Comparison of ENCODE assay signal across 8 cellular contexts in the genomic region with DNA sequence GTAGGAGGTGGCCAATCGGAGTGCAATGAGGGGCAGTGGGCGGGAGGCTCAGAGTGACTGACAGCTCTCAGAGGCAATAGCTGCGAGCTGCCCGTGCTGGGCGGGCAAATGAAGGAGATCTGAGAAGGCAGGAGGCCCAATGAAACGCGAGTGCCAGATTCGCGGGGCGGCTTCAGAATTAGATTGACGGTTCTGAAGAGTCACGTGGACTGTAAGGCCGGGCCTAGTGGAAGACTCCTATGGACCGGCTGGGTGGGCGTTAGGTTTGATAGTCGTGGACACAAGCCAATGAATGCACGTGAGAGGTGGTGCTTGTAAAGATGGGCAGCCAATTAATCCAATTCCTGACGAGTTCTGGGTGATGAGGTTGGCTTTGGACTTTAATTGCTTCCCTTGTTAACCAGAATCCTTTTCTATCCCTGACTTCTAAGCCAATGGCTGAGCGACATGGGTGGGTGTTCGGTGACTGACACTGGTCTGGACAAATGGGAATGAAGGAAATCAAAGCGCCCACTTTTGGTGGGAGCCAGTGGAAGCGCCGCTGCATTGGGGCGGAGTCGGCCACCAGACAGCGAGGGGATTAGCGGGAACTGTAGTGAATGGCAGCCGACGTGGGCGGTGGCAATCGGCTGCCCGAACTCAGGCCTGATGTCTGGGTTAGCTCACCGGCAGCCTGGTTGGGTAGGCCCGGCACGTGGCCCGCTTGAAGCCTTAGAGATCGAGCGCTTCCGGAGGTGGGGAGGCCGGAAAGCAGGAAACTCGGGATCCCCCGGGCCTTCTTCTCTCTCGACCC. TPM values are rescaled to one million over a fixed set of nuclear protein-coding genes. Genes with fewer than 3 reads are reported as not detected.
DNase-seq lines count a peak whose midpoint lies in the region; ATAC-seq, FAIRE-seq and TF ChIP-seq lines count a peak whose summit lies in the region.

No MANE protein-coding gene starts in this region.

- H2AFZ ChIP-seq in astrocyte (ENCODE audit: low read depth, low read length) = peak overlapping the region; percentile 75

- H3K4me1 Mint-ChIP-seq in T-helper 2 cell treated with Interferon-gamma antibody and Interleukin-4, amounts not matched to agents 5 μg/mL and 100 μg/mL, for 36 hours (ENCODE audit: low read depth) = peaks cover 22% of the 10 kb centered on the region
- H3K4me1 Mint-ChIP-seq in astrocyte (ENCODE audit: low read depth, unreplicated experiment) = peaks cover 10% of the 10 kb centered on the region

- H3K27ac Mint-ChIP-seq in T-helper 2 cell treated with Interferon-gamma antibody and Interleukin-4, amounts not matched to agents 5 μg/mL and 100 μg/mL, for 36 hours = peak overlapping the region; percentile 87
- H3K27ac Mint-ChIP-seq in astrocyte (ENCODE audit: unreplicated experiment) = peak overlapping the region; percentile 59

- H3K4me3 ChIP-seq in astrocyte (ENCODE audit: insufficient read depth, low read depth, low read length) (no peak overlapping the region), right cardiac atrium (ENCODE audit: low read length) (no peak overlapping the region), rectal smooth muscle tissue (ENCODE audit: low read length) (peak overlapping the region; percentile 19), vagina (peak overlapping the region; percentile 43 to 76)

- H3K9me3 Mint-ChIP-seq in T-helper 2 cell treated with Interferon-gamma antibody and Interleukin-4, amounts not matched to agents 5 μg/mL and 100 μg/mL, for 36 hours = peaks cover 3% of the 10 kb centered on the region
- peaks cover 3% of the 10 kb centered on the region for H3K9me3 Mint-ChIP-seq in astrocyte (ENCODE audit: unreplicated experiment)

- H3K27me3 Mint-ChIP-seq in T-helper 2 cell treated with Interferon-gamma antibody and Interleukin-4, amounts not matched to agents 5 μg/mL and 100 μg/mL, for 36 hours (ENCODE audit: low read depth) = no peaks in the 10 kb centered on the region
- no peaks in the 10 kb centered on the region for H3K27me3 Mint-ChIP-seq in astrocyte (ENCODE audit: low read depth, unreplicated experiment)

- intact Hi-C loops in right cardiac atrium (cut with DNase I) (no loop called here), vagina (cut with DNase I) (loop anchor here (5.0 kb wide), 1 partner anchor 312 kb away; a partner anchor contains a TSS)

- peaks cover 40% of the 10 kb centered on the region for H4K20me1 ChIP-seq in astrocyte (ENCODE audit: insufficient read depth, low read length)

- ATAC-seq in GM18508 (IDR thresholded peaks at IDR 0.05; ENCODE audit: insufficient read depth, unreplicated experiment) (peak; percentile 72), HG02973 (IDR thresholded peaks at IDR 0.05; ENCODE audit: unreplicated experiment) (peak; percentile 79), right cardiac atrium (peak; percentile 96)

- peaks cover 4% of the 10 kb centered on the region for H3K9me3 ChIP-seq in astrocyte (ENCODE audit: insufficient read depth, low read depth, low read length)
- H3K9me3 ChIP-seq in right cardiac atrium (ENCODE audit: control insufficient read depth, low read length) = no peaks in the 10 kb centered on the region
- H3K9me3 ChIP-seq in vagina = no peaks in the 10 kb centered on the region

- no peaks in the 10 kb centered on the region for H3K27me3 ChIP-seq in astrocyte (ENCODE audit: insufficient read depth, low read length)
- no peaks in the 10 kb centered on the region for H3K27me3 ChIP-seq in right cardiac atrium (ENCODE audit: control insufficient read depth, insufficient read depth)
- no peaks in the 10 kb centered on the region for H3K27me3 ChIP-seq in rectal smooth muscle tissue (ENCODE audit: control insufficient read depth, insufficient read depth, low read length)
- H3K27me3 ChIP-seq in vagina = no peaks in the 10 kb centered on the region

- H3K9ac ChIP-seq in astrocyte (ENCODE audit: low read length) (no peak overlapping the region), rectal smooth muscle tissue (ENCODE audit: low read length) (no peak overlapping the region)

- peak overlapping the region; percentile 75 for H3K4me3 Mint-ChIP-seq in T-helper 2 cell treated with Interferon-gamma antibody and Interleukin-4, amounts not matched to agents 5 μg/mL and 100 μg/mL, for 36 hours
- peak overlapping the region; percentile 81 for H3K4me3 Mint-ChIP-seq in astrocyte (ENCODE audit: unreplicated experiment)

- 4% methylated on average over 43 of the region's 43 CpGs for WGBS in right cardiac atrium

- DNase-seq in NCI-H1930 (lab: John Stamatoyannopoulos, UW) = peak; percentile 97 to 100
- DNase-seq in T-helper 2 cell treated with Interferon-gamma antibody and Interleukin-4, amounts not matched to agents 5 μg/mL and 100 μg/mL, for 36 hours (ENCODE audit: low spot score) = peak; percentile 100
- DNase-seq in astrocyte (ENCODE audit: low read depth) = peak; percentile 100
- peak; percentile 100 for DNase-seq in right cardiac atrium
- peak; percentile 100 for DNase-seq in vagina (ENCODE audit: extremely low spot score in 2 of 2)

- peak overlapping the region; percentile 51 for H3K27ac ChIP-seq in astrocyte (ENCODE audit: low read depth, low read length)
- peak overlapping the region; percentile 48 for H3K27ac ChIP-seq in right cardiac atrium (ENCODE audit: low read length)
- peak overlapping the region; percentile 79 for H3K27ac ChIP-seq in rectal smooth muscle tissue (ENCODE audit: low read depth, low read length)
- H3K27ac ChIP-seq in vagina = peak overlapping the region; percentile 82

- H3K4me2 ChIP-seq in astrocyte (ENCODE audit: low read length) = peak overlapping the region; percentile 1

- H3K79me2 ChIP-seq in astrocyte (ENCODE audit: insufficient read depth, low read length) = peaks cover 40% of the 10 kb centered on the region

- TF ChIP-seq CTCF in astrocyte (IDR thresholded peaks at IDR 0.05; ENCODE audit: insufficient read depth, low read depth, low read length) = no peak
- peak in 1 of 3 experiments; percentile 19 for TF ChIP-seq CTCF in vagina (IDR thresholded peaks at IDR 0.05)

- H3K36me3 Mint-ChIP-seq in T-helper 2 cell treated with Interferon-gamma antibody and Interleukin-4, amounts not matched to agents 5 μg/mL and 100 μg/mL, for 36 hours (ENCODE audit: low read depth) = peaks cover 24% of the 10 kb centered on the region
- peaks cover 6% of the 10 kb centered on the region for H3K36me3 Mint-ChIP-seq in astrocyte (ENCODE audit: low read depth, unreplicated experiment)

- TF ChIP-seq POLR2A in vagina (IDR thresholded peaks at IDR 0.05) = no peak

- peaks cover 17% of the 10 kb centered on the region for H3K36me3 ChIP-seq in astrocyte (ENCODE audit: insufficient read depth, low read length)
- peaks cover 5% of the 10 kb centered on the region for H3K36me3 ChIP-seq in rectal smooth muscle tissue (ENCODE audit: control insufficient read depth, insufficient read depth, low read length)
- peaks cover 0 to 14% of the 10 kb centered on the region in 2 donors for H3K36me3 ChIP-seq in vagina

- FAIRE-seq in astrocyte (lab: Jason Lieb, UNC) = peak; percentile 97

- peaks cover 11% of the 10 kb centered on the region for H3K4me1 ChIP-seq in astrocyte (ENCODE audit: insufficient read depth, low read length)
- peaks cover 5% of the 10 kb centered on the region for H3K4me1 ChIP-seq in right cardiac atrium (ENCODE audit: control insufficient read depth, insufficient read depth, low read length)
- H3K4me1 ChIP-seq in rectal smooth muscle tissue (ENCODE audit: control insufficient read depth, insufficient read depth, low read length) = peaks cover 7% of the 10 kb centered on the region
- peaks cover 38% of the 10 kb centered on the region for H3K4me1 ChIP-seq in vagina

RNA-seq across cellular contexts. Expression of a gene that starts 0.5 kb away (rescaled TPM):
- total RNA-seq in astrocyte = 273 and 297 TPM in 2 replicates
- total RNA-seq in right cardiac atrium = 100 to 1,000 TPM; 105 to 134 (median 112) TPM
- polyA plus RNA-seq in right cardiac atrium = 84.8 TPM
- 102 TPM for total RNA-seq in vagina

RNA-seq across cellular contexts. Expression of a gene that starts 8.4 kb away (rescaled TPM):
- total RNA-seq in astrocyte (0.55 and 0.75 TPM in 2 replicates), right cardiac atrium (under 1 TPM; 0.21 to 0.54 (median 0.29) TPM), vagina (not detected)
- polyA plus RNA-seq in right cardiac atrium = 0.36 TPM

RNA-seq across cellular contexts. Expression of a gene that starts 32.2 kb away (rescaled TPM):
- 92.3 and 95.4 TPM in 2 replicates for total RNA-seq in astrocyte
- total RNA-seq in right cardiac atrium = 10 to 100 TPM; 30.8 to 39.8 (median 34.3) TPM
- polyA plus RNA-seq in right cardiac atrium = 33.8 TPM
- total RNA-seq in vagina = 52.8 TPM

RNA-seq across cellular contexts. Expression of a gene that starts 34.5 kb away (rescaled TPM):
- total RNA-seq in astrocyte = 37.5 and 41.8 TPM in 2 replicates
- 10 to 100 TPM; 81.6 to 95.5 (median 89.7) TPM for total RNA-seq in right cardiac atrium
- polyA plus RNA-seq in right cardiac atrium = 59.6 TPM
- total RNA-seq in vagina = 27.5 TPM

RNA-seq across cellular contexts. Expression of a gene that starts 38.9 kb away (rescaled TPM):
- 1.2 and 1.6 TPM in 2 replicates for total RNA-seq in astrocyte
- total RNA-seq in right cardiac atrium = not detected
- 0.11 TPM for polyA plus RNA-seq in right cardiac atrium
- total RNA-seq in vagina = 4.9 TPM

Comparison
In these comparisons a context has a peak if more than half of its experiments do, and no peak if none do; other contexts are left out.
1. H3K4me3 ChIP-seq: peak in rectal smooth muscle tissue (single experiment) and vagina (2 of 2); none in astrocyte (single experiment) and right cardiac atrium (single experiment).
2. Peak in every context shown above with its lines, with median percentiles within 50 percentile points of each other: ATAC-seq, DNase-seq and H3K27ac ChIP-seq.